Comparison of ENCODE assay signal across 1 cellular context in genomic region chr15:52336530-52336929, GRCh38.
TF ChIP-seq lines count a peak whose summit lies in the region.

No MANE protein-coding gene starts in this region.

TF ChIP-seq in SK-N-SH treated with all-trans-retinoic acid at 6 μM for 48 hours, 23 proteins besides CTCF, POLR2A, EP300 and RAD21 (continued from another document):
- TF ChIP-seq, protein P1, sequence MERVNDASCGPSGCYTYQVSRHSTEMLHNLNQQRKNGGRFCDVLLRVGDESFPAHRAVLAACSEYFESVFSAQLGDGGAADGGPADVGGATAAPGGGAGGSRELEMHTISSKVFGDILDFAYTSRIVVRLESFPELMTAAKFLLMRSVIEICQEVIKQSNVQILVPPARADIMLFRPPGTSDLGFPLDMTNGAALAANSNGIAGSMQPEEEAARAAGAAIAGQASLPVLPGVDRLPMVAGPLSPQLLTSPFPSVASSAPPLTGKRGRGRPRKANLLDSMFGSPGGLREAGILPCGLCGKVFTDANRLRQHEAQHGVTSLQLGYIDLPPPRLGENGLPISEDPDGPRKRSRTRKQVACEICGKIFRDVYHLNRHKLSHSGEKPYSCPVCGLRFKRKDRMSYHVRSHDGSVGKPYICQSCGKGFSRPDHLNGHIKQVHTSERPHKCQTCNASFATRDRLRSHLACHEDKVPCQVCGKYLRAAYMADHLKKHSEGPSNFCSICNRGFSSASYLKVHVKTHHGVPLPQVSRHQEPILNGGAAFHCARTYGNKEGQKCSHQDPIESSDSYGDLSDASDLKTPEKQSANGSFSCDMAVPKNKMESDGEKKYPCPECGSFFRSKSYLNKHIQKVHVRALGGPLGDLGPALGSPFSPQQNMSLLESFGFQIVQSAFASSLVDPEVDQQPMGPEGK (CRISPR knock-in tag; IDR thresholded peaks at IDR 0.05; ENCODE audit: borderline replicate concordance) = no peak
- TF ChIP-seq, protein P2, sequence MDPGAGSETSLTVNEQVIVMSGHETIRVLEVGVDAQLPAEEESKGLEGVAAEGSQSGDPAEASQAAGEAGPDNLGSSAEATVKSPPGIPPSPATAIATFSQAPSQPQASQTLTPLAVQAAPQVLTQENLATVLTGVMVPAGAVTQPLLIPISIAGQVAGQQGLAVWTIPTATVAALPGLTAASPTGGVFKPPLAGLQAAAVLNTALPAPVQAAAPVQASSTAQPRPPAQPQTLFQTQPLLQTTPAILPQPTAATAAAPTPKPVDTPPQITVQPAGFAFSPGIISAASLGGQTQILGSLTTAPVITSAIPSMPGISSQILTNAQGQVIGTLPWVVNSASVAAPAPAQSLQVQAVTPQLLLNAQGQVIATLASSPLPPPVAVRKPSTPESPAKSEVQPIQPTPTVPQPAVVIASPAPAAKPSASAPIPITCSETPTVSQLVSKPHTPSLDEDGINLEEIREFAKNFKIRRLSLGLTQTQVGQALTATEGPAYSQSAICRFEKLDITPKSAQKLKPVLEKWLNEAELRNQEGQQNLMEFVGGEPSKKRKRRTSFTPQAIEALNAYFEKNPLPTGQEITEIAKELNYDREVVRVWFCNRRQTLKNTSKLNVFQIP (CRISPR knock-in tag; IDR thresholded peaks at IDR 0.05; ENCODE audit: borderline replicate concordance, low read depth) = no peak
- TF ChIP-seq BACH2 (CRISPR knock-in tag; IDR thresholded peaks at IDR 0.05; ENCODE audit: borderline replicate concordance) (no peak), ZNF565 (CRISPR knock-in tag; conservative IDR thresholded peaks at IDR 0.05; ENCODE audit: low read depth) (no peak), ZC3H10 (CRISPR knock-in tag; IDR thresholded peaks at IDR 0.05) (no peak), ZNF8 (CRISPR knock-in tag; IDR thresholded peaks at IDR 0.05) (no peak), ESRRG (CRISPR knock-in tag; IDR thresholded peaks at IDR 0.05) (no peak), SNAI2 (CRISPR knock-in tag; IDR thresholded peaks at IDR 0.05) (no peak), ZFP3 (CRISPR knock-in tag; IDR thresholded peaks at IDR 0.05) (no peak), ZFP30 (CRISPR knock-in tag; IDR thresholded peaks at IDR 0.05) (no peak), TSHZ2 (CRISPR knock-in tag; IDR thresholded peaks at IDR 0.05) (no peak), CSRNP3 (CRISPR knock-in tag; IDR thresholded peaks at IDR 0.05) (no peak)
